In genomic region chrX:13489451-13489850, GRCh38 we compare ENCODE assay signal across 12 cellular contexts.
DNase-seq lines count a peak whose midpoint lies in the region; FAIRE-seq and TF ChIP-seq lines count a peak whose summit lies in the region.
"Had no signal": no experiment of that assay in that cellular context is flagged by ENCODE, and none has a peak within 500 bp of the region (broad histone marks: within the 10 kb centered on the region; RNA-seq: fewer than 3 reads in every experiment).

No MANE protein-coding gene starts in this region.

- H3K4me1 ChIP-seq in testis = peaks cover 6% of the 10 kb centered on the region

- 74 to 75% methylated on average over 5 of the region's 5 CpGs for WGBS in testis, 2 donors

- no peak for TF ChIP-seq POLR2A in testis (IDR thresholded peaks at IDR 0.05)

- FAIRE-seq in bronchial epithelial cell (lab: Jason Lieb, UNC) = no peak
- FAIRE-seq: endometrium had no signal

- no peaks in the 10 kb centered on the region for H3K9me3 ChIP-seq in testis
- H3K9me3 ChIP-seq: HAP-1 had no signal

- no peak overlapping the region for H3K4me3 ChIP-seq in bronchial epithelial cell (ENCODE audit: low read depth, low read length)
- H3K4me3 ChIP-seq in testis = no peak overlapping the region
- H3K4me3 ChIP-seq: HAP-1 had no signal

- no peak for TF ChIP-seq CTCF in bronchial epithelial cell (IDR thresholded peaks at IDR 0.05; ENCODE audit: insufficient read depth, low read length, severe bottlenecking)
- no peak for TF ChIP-seq CTCF in testis (IDR thresholded peaks at IDR 0.05)

- no peak overlapping the region for H3K27ac ChIP-seq in testis

- H3K36me3 ChIP-seq in bronchial epithelial cell (ENCODE audit: control insufficient read depth, insufficient read depth, low read length) (no peaks in the 10 kb centered on the region), testis (ENCODE audit: low read depth, missing control alignments) (no peaks in the 10 kb centered on the region)
- H3K36me3 ChIP-seq: HAP-1 had no signal

- H3K27me3 ChIP-seq in bronchial epithelial cell (ENCODE audit: control insufficient read depth, insufficient read depth, low read length) (no peaks in the 10 kb centered on the region), testis (no peaks in the 10 kb centered on the region)

- intact Hi-C loops in testis (cut with DNase I; ENCODE audit: low total_unique reads) = loop anchor here (5.0 kb wide), 1 partner anchor 517 kb away; no protein-coding TSS in a partner anchor

- peak; percentile 31 for DNase-seq in HT1080 (ENCODE audit: low read depth)
- DNase-seq in bronchial epithelial cell (ENCODE audit: low read depth) = peak; percentile 72
- peak; percentile 88 for DNase-seq in iris pigment epithelial cell (ENCODE audit: low read depth)
- peak; percentile 30 for DNase-seq in testis
- no peak for DNase-seq in germinal center (ENCODE audit: low spot score)
- DNase-seq in ureter (ENCODE audit: low spot score) = no peak
- DNase-seq in SKM-1 treated with dmso at 0.1 percent for 144 hours (lab: John Stamatoyannopoulos, UW; ENCODE audit: unreplicated experiment) = no peak
- no peak for DNase-seq in anterior cingulate cortex (lab: John Stamatoyannopoulos, UW)
- DNase-seq: activated gamma-delta T cell treated with Interleukin-2 at 50 U/mL for 16 hours; stimulated activated CD4-positive, alpha-beta T cell treated with anti-CD3 and anti-CD28 coated beads, Interleukin-12 subunit alpha, Interleukin-12 subunit beta, amount 100 ng/mL, for 4 hours had no signal

Comparison
In these comparisons a context has a peak if more than half of its experiments do, and no peak if none do; other contexts are left out.
1. DNase-seq: peak in HT1080 (single experiment), bronchial epithelial cell (single experiment), iris pigment epithelial cell (single experiment) and testis (single experiment); none in germinal center (single experiment), ureter (single experiment), SKM-1 treated with dmso at 0.1 percent for 144 hours (single experiment) and anterior cingulate cortex (0 of 58).